8 cellular contexts compared by ENCODE assay signal in genomic region chr2:63840785-63841253, GRCh38. TPM values are rescaled to one million over a fixed set of nuclear protein-coding genes. Genes with fewer than 3 reads are reported as not detected.
A peak's percentile ranks its signal among the peaks of the same experiment; 100 is the strongest.
DNase-seq lines count a peak whose midpoint lies in the region; TF ChIP-seq lines count a peak whose summit lies in the region.

No MANE protein-coding gene starts in this region.

- no peak for TF ChIP-seq CTCF in GM20000 (IDR thresholded peaks at IDR 0.05; ENCODE audit: extremely low read depth, missing control alignments)

- DNase-seq in COLO668 (lab: John Stamatoyannopoulos, UW; ENCODE audit: unreplicated experiment) (peak; percentile 98), GM20000 (ENCODE audit: low spot score) (peak; percentile 93), HS-5 (ENCODE audit: low read depth) (peak; percentile 80), NK-92 (lab: John Stamatoyannopoulos, UW; ENCODE audit: unreplicated experiment) (peak; percentile 70), lung microvascular endothelial cell (ENCODE audit: low read depth in 2 of 2) (peak; percentile 99)
- DNase-seq in activated CD8-positive, alpha-beta memory T cell treated with anti-CD3 and anti-CD28 coated beads for 24 hours: peak; percentile 98
- DNase-seq in effector CD8-positive, alpha-beta T cell (lab: John Stamatoyannopoulos, UW): peak; percentile 95
- peak; percentile 95 to 97 (median 97) for DNase-seq in stimulated activated CD4-positive, alpha-beta T cell treated with anti-CD3 and anti-CD28 coated beads, TNF-alpha, amount 100 ng/mL, for 4 hours (ENCODE audit: low read depth in 3 of 3)

RNA-seq across cellular contexts. Expression of gene UGP2, which starts 0.9 kb away (rescaled TPM):
- 47.1 and 182 TPM in 2 replicates for total RNA-seq in lung microvascular endothelial cell

Comparison
In these comparisons a context has a peak if more than half of its experiments do, and no peak if none do; other contexts are left out.
1. Peak in every context shown above with its lines: DNase-seq.